8 cellular contexts compared by ENCODE assay signal in genomic region chr4:8315343-8316250, GRCh38. TPM values are rescaled to one million over a fixed set of nuclear protein-coding genes. Genes with fewer than 3 reads are reported as not detected.
DNase-seq lines count a peak whose midpoint lies in the region; ATAC-seq and TF ChIP-seq lines count a peak whose summit lies in the region.

No MANE protein-coding gene starts in this region.

- H3K9me2 ChIP-seq in GM23248 (ENCODE audit: insufficient read depth) = no peaks in the 10 kb centered on the region

- peaks cover 42% of the 10 kb centered on the region for H3K4me1 Mint-ChIP-seq in mesothelial cell of epicardium
- H3K4me1 Mint-ChIP-seq in stimulated activated naive B cell treated with anti-CD40 and anti-IgM and Interleukin-4, amounts not matched to agents 10 μg/mL and 1 μg/mL and 100 μg/mL, for 72 hours = peaks cover 0 to 2% of the 10 kb centered on the region in 2 donors

- no peaks in the 10 kb centered on the region for H3K27me3 Mint-ChIP-seq in mesothelial cell of epicardium (ENCODE audit: low read depth)
- peaks cover 5 to 7% of the 10 kb centered on the region in 2 donors for H3K27me3 Mint-ChIP-seq in stimulated activated naive B cell treated with anti-CD40 and anti-IgM and Interleukin-4, amounts not matched to agents 10 μg/mL and 1 μg/mL and 100 μg/mL, for 72 hours

- peaks cover 23% of the 10 kb centered on the region for H3K9me3 Mint-ChIP-seq in mesothelial cell of epicardium
- H3K9me3 Mint-ChIP-seq in stimulated activated naive B cell treated with anti-CD40 and anti-IgM and Interleukin-4, amounts not matched to agents 10 μg/mL and 1 μg/mL and 100 μg/mL, for 72 hours = peaks cover 6 to 15% of the 10 kb centered on the region in 2 donors

- H3K36me3 ChIP-seq in GM23248 (ENCODE audit: low read depth) = no peaks in the 10 kb centered on the region

- in situ Hi-C loops in GM23248 (cut with MboI) = no loop called here

- WGBS in GM23248 (ENCODE audit: low coverage in 1 of 2, low lambda C conversion rate in 2 of 2, missing lambda C conversion rate in 2 of 2), 2 experiments = 29 to 33% methylated on average over 19 of the region's 21 CpGs

- peak overlapping the region; percentile 17; the same call in 1 of the 2 replicates for H3K4me3 ChIP-seq in GM23248

- no peak overlapping the region for H3K27ac ChIP-seq in GM23248

- H3K36me3 Mint-ChIP-seq in mesothelial cell of epicardium = peaks cover 3% of the 10 kb centered on the region
- peaks cover 0 to 2% of the 10 kb centered on the region in 2 donors for H3K36me3 Mint-ChIP-seq in stimulated activated naive B cell treated with anti-CD40 and anti-IgM and Interleukin-4, amounts not matched to agents 10 μg/mL and 1 μg/mL and 100 μg/mL, for 72 hours

- peak overlapping the region; percentile 46 for H3K4me3 Mint-ChIP-seq in mesothelial cell of epicardium
- no peak overlapping the region for H3K4me3 Mint-ChIP-seq in stimulated activated naive B cell treated with anti-CD40 and anti-IgM and Interleukin-4, amounts not matched to agents 10 μg/mL and 1 μg/mL and 100 μg/mL, for 72 hours

- H3K27me3 ChIP-seq in GM23248 (replicated peaks; ENCODE audit: insufficient read depth) = no peaks in the 10 kb centered on the region

- TF ChIP-seq CTCF in mesothelial cell of epicardium (IDR thresholded peaks at IDR 0.05; ENCODE audit: unreplicated experiment) = no peak

- ATAC-seq in GM19452 (IDR thresholded peaks at IDR 0.05; ENCODE audit: unreplicated experiment) (no peak), GM18907 (IDR thresholded peaks at IDR 0.05; ENCODE audit: unreplicated experiment) (no peak)
- ATAC-seq in stimulated activated naive B cell treated with anti-CD40 and anti-IgM and Interleukin-4, amounts not matched to agents 10 μg/mL and 1 μg/mL and 100 μg/mL, for 72 hours (replicated peaks) = no peak

- peak overlapping the region; percentile 46 for H3K4me2 ChIP-seq in GM23248 (ENCODE audit: unreplicated experiment)

- no peaks in the 10 kb centered on the region for H3F3A ChIP-seq in GM23248 (ENCODE audit: insufficient read depth)

- H2AFZ ChIP-seq in GM23248 = no peak overlapping the region

- H4K20me1 ChIP-seq in GM23248 (ENCODE audit: insufficient read depth) = no peaks in the 10 kb centered on the region

- peak; percentile 91 for DNase-seq in GM23248
- peak; percentile 73 for DNase-seq in NCI-H345 (lab: John Stamatoyannopoulos, UW)
- DNase-seq in ecto neural progenitor cell (ENCODE audit: low spot score) = peak; percentile 61
- peak; percentile 37 to 62 for DNase-seq in mesothelial cell of epicardium (ENCODE audit: low spot score in 2 of 2, unreplicated experiment in 2 of 2)
- DNase-seq in stimulated activated naive B cell treated with anti-CD40 and anti-IgM and Interleukin-4, amounts not matched to agents 10 μg/mL and 1 μg/mL and 100 μg/mL, for 72 hours = no peak
- DNase-seq in stimulated activated CD4-positive, alpha-beta T cell treated with anti-CD3 and anti-CD28 coated beads, Interleukin-15, amount 100 ng/mL, for 24 hours = no peak

- no peaks in the 10 kb centered on the region for H3K9me3 ChIP-seq in GM23248 (ENCODE audit: low read depth)

- no peak overlapping the region for H3K9ac ChIP-seq in GM23248

- H3K4me1 ChIP-seq in GM23248 (ENCODE audit: insufficient read depth) = peaks cover 7% of the 10 kb centered on the region; the same call in 1 of the 2 replicates

- no peaks in the 10 kb centered on the region for H3K79me2 ChIP-seq in GM23248 (ENCODE audit: insufficient read depth)

- peak overlapping the region; percentile 92 for H3K27ac Mint-ChIP-seq in mesothelial cell of epicardium
- H3K27ac Mint-ChIP-seq in stimulated activated naive B cell treated with anti-CD40 and anti-IgM and Interleukin-4, amounts not matched to agents 10 μg/mL and 1 μg/mL and 100 μg/mL, for 72 hours = no peak overlapping the region

RNA-seq across cellular contexts. Expression of gene HTRA3, which starts 46.0 kb away (rescaled TPM):
- 3.2 and 5.9 TPM in 2 replicates for total RNA-seq in GM23248 (2014; rRNA removed; shearing (Covaris generic))
- polyA plus RNA-seq in GM23248 (2016; fragmentation: Nextera tagmentation; extraction: Ambion mirVana) = 5.2 and 5.7 TPM in 2 replicates
- total RNA-seq in mesothelial cell of epicardium = 25.6 to 27.9 TPM (median 26.2 TPM) in 3 replicates

Comparison
In these comparisons a context has a peak if more than half of its experiments do, and no peak if none do; other contexts are left out.
1. DNase-seq: peak in GM23248 (single experiment), NCI-H345 (single experiment), ecto neural progenitor cell (single experiment) and mesothelial cell of epicardium (2 of 2); none in stimulated activated naive B cell treated with anti-CD40 and anti-IgM and Interleukin-4, amounts not matched to agents 10 μg/mL and 1 μg/mL and 100 μg/mL, for 72 hours (single experiment) and stimulated activated CD4-positive, alpha-beta T cell treated with anti-CD3 and anti-CD28 coated beads, Interleukin-15, amount 100 ng/mL, for 24 hours (single experiment).